In the genomic region with DNA sequence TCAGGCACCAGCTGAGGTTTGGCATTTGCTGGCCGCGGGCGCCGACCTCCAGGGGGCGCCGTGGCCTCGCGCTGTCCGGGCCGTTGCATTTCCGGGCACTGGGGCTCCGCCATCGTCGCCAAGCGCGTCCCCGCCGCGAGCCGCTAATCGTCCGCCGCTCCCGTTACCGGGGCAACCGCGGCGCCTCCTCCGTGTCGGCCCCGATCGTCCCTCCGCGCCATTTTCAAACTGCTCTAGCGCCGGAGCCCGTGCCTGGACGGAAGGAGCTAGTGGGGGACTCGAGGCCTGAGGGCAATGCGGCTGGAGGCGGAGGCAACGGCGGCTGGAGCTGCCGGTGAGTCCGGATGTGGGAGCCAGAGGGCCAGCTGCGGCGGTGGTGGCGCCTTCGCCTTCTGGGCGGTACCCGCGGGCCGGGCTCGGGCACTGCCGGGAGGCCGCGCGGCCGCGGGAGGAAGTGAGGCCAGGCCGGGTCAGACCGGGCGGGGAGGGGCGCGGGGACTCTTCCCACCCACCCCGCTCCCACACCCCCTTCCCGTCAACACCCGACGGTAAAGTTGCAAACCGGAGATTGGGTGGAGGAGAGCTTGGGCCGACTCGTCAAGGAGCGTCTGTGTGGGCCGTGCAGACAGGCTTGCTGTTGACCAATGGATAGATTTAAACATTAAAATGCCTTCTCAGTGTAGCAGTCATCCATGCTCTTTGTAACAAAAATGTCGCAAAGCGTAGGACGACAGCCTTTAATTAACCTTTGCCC, we compare ENCODE assay signal across 1 cellular context.
TF ChIP-seq lines count a peak whose summit lies in the region.

A gene with protein sequence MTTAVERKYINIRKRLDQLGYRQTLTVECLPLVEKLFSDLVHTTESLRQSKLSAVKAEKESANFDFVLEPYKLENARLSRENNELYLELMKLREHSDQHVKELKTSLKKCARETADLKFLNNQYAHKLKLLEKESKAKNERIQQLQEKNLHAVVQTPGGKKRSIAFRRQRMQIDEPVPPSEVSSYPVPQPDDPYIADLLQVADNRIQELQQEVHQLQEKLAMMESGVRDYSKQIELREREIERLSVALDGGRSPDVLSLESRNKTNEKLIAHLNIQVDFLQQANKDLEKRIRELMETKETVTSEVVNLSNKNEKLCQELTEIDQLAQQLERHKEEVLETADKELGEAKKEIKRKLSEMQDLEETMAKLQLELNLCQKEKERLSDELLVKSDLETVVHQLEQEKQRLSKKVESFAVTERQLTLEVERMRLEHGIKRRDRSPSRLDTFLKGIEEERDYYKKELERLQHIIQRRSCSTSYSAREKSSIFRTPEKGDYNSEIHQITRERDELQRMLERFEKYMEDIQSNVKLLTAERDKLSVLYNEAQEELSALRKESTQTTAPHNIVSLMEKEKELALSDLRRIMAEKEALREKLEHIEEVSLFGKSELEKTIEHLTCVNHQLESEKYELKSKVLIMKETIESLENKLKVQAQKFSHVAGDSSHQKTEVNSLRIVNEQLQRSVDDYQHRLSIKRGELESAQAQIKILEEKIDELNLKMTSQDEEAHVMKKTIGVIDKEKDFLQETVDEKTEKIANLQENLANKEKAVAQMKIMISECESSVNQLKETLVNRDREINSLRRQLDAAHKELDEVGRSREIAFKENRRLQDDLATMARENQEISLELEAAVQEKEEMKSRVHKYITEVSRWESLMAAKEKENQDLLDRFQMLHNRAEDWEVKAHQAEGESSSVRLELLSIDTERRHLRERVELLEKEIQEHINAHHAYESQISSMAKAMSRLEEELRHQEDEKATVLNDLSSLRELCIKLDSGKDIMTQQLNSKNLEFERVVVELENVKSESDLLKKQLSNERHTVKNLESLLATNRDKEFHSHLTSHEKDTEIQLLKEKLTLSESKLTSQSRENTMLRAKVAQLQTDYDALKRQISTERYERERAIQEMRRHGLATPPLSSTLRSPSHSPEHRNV (plus strand): TSS at position 220 of the 754 bp plus-strand sequence. CDS start 3,186 bp downstream, outside the sequence.

TF ChIP-seq in HepG2, 621 proteins besides CTCF, POLR2A, EP300 and RAD21 (continued from another document and continues in another):
- TF ChIP-seq, protein P1, sequence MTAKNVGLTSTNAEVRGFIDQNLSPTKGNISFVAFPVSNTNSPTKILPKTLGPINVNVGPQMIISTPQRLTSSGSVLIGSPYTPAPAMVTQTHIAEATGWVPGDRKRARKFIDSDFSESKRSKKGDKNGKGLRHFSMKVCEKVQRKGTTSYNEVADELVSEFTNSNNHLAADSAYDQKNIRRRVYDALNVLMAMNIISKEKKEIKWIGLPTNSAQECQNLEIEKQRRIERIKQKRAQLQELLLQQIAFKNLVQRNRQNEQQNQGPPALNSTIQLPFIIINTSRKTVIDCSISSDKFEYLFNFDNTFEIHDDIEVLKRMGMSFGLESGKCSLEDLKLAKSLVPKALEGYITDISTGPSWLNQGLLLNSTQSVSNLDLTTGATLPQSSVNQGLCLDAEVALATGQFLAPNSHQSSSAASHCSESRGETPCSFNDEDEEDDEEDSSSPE (CRISPR knock-in tag; IDR thresholded peaks at IDR 0.05), result peak; percentile 99
- TF ChIP-seq ZBTB8A (CRISPR knock-in tag; IDR thresholded peaks at IDR 0.05; ENCODE audit: borderline replicate concordance, low read depth) (no peak), ZIK1 (CRISPR knock-in tag; IDR thresholded peaks at IDR 0.05; ENCODE audit: borderline replicate concordance, low read depth) (peak; percentile 84), NCOA5 (CRISPR knock-in tag; IDR thresholded peaks at IDR 0.05) (no peak), NKX3-1 (CRISPR knock-in tag; IDR thresholded peaks at IDR 0.05) (0 out of 2 replicates have a peak, but pooled peaks have one; percentile 58), ZBTB7B (CRISPR knock-in tag; IDR thresholded peaks at IDR 0.05) (no peak), RFXANK (CRISPR knock-in tag; IDR thresholded peaks at IDR 0.05) (no peak), IRX3 (CRISPR knock-in tag; IDR thresholded peaks at IDR 0.05; ENCODE audit: borderline replicate concordance, low read depth) (peak; percentile 57; the same call in 1 of the 2 replicates), GATA4 (IDR thresholded peaks at IDR 0.05; ENCODE audit: borderline replicate concordance, low read depth) (no peak), ZNF143 (CRISPR knock-in tag; IDR thresholded peaks at IDR 0.05) (peak; percentile 68), AKAP8 (CRISPR knock-in tag; IDR thresholded peaks at IDR 0.05) (peak; percentile 83), ZNF230 (CRISPR knock-in tag; IDR thresholded peaks at IDR 0.05) (peak; percentile 34; the same call in 1 of the 2 replicates), BRD4 (CRISPR knock-in tag; IDR thresholded peaks at IDR 0.05) (peak; percentile 92), ZNF841 (CRISPR knock-in tag; IDR thresholded peaks at IDR 0.05; ENCODE audit: borderline replicate concordance) (peak; percentile 83), ATF7-NPFF (CRISPR knock-in tag; IDR thresholded peaks at IDR 0.05; ENCODE audit: low read depth) (peak; percentile 97), MIXL1 (CRISPR knock-in tag; IDR thresholded peaks at IDR 0.05) (peak; percentile 53; the same call in 1 of the 2 replicates), CAMTA2 (CRISPR knock-in tag; IDR thresholded peaks at IDR 0.05; ENCODE audit: borderline replicate concordance) (peak; percentile 67; the same call in 1 of the 2 replicates), ZNF891 (CRISPR knock-in tag; IDR thresholded peaks at IDR 0.05) (peak; percentile 96), MTA3 (CRISPR knock-in tag; IDR thresholded peaks at IDR 0.05) (no peak), ZBTB7A (CRISPR knock-in tag; IDR thresholded peaks at IDR 0.05) (peak; percentile 36; the same call in 1 of the 2 replicates), ZNF724P (CRISPR knock-in tag; IDR thresholded peaks at IDR 0.05; ENCODE audit: borderline replicate concordance) (no peak; the same call in 1 of the 2 replicates), SP1 (IDR thresholded peaks at IDR 0.05) (no peak), SP1 (CRISPR knock-in tag; IDR thresholded peaks at IDR 0.05) (peak; percentile 7; the same call in 1 of the 2 replicates), HHEX (CRISPR knock-in tag; IDR thresholded peaks at IDR 0.05) (no peak), PHB2 (IDR thresholded peaks at IDR 0.05; ENCODE audit: partially characterized antibody) (no peak), JDP2 (CRISPR knock-in tag; IDR thresholded peaks at IDR 0.05; ENCODE audit: borderline replicate concordance) (0 out of 2 replicates have a peak, but pooled peaks have one; percentile 22), ZNF484 (CRISPR knock-in tag; IDR thresholded peaks at IDR 0.05; ENCODE audit: borderline replicate concordance, low read depth) (no peak), HDAC2 (CRISPR knock-in tag; IDR thresholded peaks at IDR 0.05) (peak; percentile 86)
- TF ChIP-seq, protein P2, sequence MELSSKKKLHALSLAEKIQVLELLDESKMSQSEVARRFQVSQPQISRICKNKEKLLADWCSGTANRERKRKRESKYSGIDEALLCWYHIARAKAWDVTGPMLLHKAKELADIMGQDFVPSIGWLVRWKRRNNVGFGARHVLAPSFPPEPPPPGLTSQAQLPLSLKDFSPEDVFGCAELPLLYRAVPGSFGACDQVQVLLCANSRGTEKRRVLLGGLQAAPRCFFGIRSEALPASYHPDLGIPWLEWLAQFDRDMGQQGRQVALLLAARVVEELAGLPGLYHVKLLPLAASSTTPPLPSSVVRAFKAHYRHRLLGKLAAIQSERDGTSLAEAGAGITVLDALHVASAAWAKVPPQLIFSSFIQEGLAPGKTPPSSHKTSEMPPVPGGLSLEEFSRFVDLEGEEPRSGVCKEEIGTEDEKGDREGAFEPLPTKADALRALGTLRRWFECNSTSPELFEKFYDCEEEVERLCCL (CRISPR knock-in tag; IDR thresholded peaks at IDR 0.05; ENCODE audit: borderline replicate concordance), result no peak
- TF ChIP-seq, protein P3, sequence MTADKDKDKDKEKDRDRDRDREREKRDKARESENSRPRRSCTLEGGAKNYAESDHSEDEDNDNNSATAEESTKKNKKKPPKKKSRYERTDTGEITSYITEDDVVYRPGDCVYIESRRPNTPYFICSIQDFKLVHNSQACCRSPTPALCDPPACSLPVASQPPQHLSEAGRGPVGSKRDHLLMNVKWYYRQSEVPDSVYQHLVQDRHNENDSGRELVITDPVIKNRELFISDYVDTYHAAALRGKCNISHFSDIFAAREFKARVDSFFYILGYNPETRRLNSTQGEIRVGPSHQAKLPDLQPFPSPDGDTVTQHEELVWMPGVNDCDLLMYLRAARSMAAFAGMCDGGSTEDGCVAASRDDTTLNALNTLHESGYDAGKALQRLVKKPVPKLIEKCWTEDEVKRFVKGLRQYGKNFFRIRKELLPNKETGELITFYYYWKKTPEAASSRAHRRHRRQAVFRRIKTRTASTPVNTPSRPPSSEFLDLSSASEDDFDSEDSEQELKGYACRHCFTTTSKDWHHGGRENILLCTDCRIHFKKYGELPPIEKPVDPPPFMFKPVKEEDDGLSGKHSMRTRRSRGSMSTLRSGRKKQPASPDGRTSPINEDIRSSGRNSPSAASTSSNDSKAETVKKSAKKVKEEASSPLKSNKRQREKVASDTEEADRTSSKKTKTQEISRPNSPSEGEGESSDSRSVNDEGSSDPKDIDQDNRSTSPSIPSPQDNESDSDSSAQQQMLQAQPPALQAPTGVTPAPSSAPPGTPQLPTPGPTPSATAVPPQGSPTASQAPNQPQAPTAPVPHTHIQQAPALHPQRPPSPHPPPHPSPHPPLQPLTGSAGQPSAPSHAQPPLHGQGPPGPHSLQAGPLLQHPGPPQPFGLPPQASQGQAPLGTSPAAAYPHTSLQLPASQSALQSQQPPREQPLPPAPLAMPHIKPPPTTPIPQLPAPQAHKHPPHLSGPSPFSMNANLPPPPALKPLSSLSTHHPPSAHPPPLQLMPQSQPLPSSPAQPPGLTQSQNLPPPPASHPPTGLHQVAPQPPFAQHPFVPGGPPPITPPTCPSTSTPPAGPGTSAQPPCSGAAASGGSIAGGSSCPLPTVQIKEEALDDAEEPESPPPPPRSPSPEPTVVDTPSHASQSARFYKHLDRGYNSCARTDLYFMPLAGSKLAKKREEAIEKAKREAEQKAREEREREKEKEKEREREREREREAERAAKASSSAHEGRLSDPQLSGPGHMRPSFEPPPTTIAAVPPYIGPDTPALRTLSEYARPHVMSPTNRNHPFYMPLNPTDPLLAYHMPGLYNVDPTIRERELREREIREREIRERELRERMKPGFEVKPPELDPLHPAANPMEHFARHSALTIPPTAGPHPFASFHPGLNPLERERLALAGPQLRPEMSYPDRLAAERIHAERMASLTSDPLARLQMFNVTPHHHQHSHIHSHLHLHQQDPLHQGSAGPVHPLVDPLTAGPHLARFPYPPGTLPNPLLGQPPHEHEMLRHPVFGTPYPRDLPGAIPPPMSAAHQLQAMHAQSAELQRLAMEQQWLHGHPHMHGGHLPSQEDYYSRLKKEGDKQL (CRISPR knock-in tag; IDR thresholded peaks at IDR 0.05; ENCODE audit: low read depth), result 0 out of 2 replicates have a peak, but pooled peaks have one; percentile 13
- TF ChIP-seq, protein P4, sequence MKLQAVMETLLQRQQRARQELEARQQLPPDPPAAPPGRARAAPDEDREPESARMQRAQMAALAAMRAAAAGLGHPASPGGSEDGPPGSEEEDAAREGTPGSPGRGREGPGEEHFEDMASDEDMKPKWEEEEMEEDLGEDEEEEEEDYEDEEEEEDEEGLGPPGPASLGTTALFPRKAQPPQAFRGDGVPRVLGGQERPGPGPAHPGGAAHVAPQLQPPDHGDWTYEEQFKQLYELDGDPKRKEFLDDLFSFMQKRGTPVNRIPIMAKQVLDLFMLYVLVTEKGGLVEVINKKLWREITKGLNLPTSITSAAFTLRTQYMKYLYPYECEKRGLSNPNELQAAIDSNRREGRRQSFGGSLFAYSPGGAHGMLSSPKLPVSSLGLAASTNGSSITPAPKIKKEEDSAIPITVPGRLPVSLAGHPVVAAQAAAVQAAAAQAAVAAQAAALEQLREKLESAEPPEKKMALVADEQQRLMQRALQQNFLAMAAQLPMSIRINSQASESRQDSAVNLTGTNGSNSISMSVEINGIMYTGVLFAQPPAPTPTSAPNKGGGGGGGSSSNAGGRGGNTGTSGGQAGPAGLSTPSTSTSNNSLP (IDR thresholded peaks at IDR 0.05; ENCODE audit: low read depth, low read length), result 0 out of 2 replicates have a peak, but pooled peaks have one; percentile 33
- TF ChIP-seq, protein P5, sequence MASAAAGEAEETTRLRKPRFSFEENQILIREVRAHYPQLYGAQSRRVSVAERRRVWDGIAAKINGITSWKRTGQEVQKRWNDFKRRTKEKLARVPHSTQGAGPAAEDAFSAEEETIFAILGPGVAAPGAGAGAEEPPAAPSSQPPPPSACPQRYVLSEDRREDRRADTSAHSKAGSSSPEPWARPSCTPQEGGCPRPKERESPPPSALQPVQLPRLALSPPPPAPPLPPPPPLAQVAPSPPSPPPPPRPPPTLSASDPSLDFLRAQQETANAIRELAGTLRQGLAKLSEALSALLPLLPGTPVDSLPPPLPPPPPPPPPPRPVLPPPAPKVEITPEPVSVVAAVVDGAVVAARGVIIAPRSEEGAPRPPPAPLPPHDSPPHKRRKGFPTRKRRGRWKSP (CRISPR knock-in tag; IDR thresholded peaks at IDR 0.05), result peak; percentile 98
- TF ChIP-seq, protein P6, sequence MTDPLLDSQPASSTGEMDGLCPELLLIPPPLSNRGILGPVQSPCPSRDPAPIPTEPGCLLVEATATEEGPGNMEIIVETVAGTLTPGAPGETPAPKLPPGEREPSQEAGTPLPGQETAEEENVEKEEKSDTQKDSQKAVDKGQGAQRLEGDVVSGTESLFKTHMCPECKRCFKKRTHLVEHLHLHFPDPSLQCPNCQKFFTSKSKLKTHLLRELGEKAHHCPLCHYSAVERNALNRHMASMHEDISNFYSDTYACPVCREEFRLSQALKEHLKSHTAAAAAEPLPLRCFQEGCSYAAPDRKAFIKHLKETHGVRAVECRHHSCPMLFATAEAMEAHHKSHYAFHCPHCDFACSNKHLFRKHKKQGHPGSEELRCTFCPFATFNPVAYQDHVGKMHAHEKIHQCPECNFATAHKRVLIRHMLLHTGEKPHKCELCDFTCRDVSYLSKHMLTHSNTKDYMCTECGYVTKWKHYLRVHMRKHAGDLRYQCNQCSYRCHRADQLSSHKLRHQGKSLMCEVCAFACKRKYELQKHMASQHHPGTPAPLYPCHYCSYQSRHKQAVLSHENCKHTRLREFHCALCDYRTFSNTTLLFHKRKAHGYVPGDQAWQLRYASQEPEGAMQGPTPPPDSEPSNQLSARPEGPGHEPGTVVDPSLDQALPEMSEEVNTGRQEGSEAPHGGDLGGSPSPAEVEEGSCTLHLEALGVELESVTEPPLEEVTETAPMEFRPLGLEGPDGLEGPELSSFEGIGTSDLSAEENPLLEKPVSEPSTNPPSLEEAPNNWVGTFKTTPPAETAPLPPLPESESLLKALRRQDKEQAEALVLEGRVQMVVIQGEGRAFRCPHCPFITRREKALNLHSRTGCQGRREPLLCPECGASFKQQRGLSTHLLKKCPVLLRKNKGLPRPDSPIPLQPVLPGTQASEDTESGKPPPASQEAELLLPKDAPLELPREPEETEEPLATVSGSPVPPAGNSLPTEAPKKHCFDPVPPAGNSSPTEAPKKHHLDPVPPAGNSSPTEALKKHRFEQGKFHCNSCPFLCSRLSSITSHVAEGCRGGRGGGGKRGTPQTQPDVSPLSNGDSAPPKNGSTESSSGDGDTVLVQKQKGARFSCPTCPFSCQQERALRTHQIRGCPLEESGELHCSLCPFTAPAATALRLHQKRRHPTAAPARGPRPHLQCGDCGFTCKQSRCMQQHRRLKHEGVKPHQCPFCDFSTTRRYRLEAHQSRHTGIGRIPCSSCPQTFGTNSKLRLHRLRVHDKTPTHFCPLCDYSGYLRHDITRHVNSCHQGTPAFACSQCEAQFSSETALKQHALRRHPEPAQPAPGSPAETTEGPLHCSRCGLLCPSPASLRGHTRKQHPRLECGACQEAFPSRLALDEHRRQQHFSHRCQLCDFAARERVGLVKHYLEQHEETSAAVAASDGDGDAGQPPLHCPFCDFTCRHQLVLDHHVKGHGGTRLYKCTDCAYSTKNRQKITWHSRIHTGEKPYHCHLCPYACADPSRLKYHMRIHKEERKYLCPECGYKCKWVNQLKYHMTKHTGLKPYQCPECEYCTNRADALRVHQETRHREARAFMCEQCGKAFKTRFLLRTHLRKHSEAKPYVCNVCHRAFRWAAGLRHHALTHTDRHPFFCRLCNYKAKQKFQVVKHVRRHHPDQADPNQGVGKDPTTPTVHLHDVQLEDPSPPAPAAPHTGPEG (CRISPR knock-in tag; IDR thresholded peaks at IDR 0.05), result peak; percentile 69
